Comparison of ENCODE assay signal across 9 cellular contexts in the genomic region with DNA sequence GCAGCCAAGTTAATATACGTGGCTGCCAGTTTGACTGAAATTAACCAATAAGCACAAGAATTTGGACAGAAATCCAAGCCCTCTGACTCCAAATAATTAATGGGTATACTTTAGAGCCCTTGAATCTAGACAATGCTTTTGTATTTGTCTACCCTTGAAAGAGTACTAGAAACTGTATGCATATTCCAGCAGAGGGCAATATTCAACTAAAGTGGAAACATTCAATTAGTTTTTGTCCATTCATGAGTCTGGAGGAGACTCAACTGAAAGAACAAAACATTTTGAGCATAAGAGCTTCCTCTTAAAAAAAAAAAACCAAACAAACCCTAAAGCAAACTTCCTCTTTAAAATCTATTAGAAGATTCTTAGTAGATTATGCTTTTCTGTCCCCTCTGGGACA.
DNase-seq lines count a peak whose midpoint lies in the region; TF ChIP-seq lines count a peak whose summit lies in the region.
"Had no signal": no experiment of that assay in that cellular context is flagged by ENCODE, and none has a peak within 500 bp of the region (broad histone marks: within the 10 kb centered on the region; RNA-seq: fewer than 3 reads in every experiment).

No MANE protein-coding gene starts in this region.

- DNase-seq in NCI-H1105 treated with DMSO at 0.1 percent for 48 hours (lab: John Stamatoyannopoulos, UW), result peak; percentile 68
- no peak for DNase-seq in NCI-H1105 (lab: John Stamatoyannopoulos, UW)
- peak; percentile 46 for DNase-seq in NCI-H748 treated with DMSO at 0.1 percent for 48 hours (lab: John Stamatoyannopoulos, UW)
- DNase-seq in dorsolateral prefrontal cortex, result no peak
- DNase-seq in retinal pigment epithelial cell (ENCODE audit: low read depth), result no peak
- no peak for DNase-seq in stimulated activated CD4-positive, alpha-beta T cell treated with anti-CD3 and anti-CD28 coated beads, Interleukin-4, amount 100 ng/mL, for 4 hours
- no peak for DNase-seq in activated CD4-positive, alpha-beta T cell treated with anti-CD3 and anti-CD28 coated beads for 4 hours
- no peak for DNase-seq in retina
- DNase-seq: NCI-H1048 had no signal

- H3K4me3 ChIP-seq in dorsolateral prefrontal cortex, result no peak overlapping the region
- H3K4me3 ChIP-seq in retinal pigment epithelial cell (ENCODE audit: low read length), result no peak overlapping the region

- H3K27me3 ChIP-seq in dorsolateral prefrontal cortex, result peaks cover 0 to 4% (median 0%) of the 10 kb centered on the region in 45 donors

- H3K27ac ChIP-seq in dorsolateral prefrontal cortex, result no peak overlapping the region

- intact Hi-C loops in dorsolateral prefrontal cortex (cut with DNase I), result no loop called here

- peak in 44 of 56 donors; percentile 13 to 54 (median 34) for TF ChIP-seq CTCF in dorsolateral prefrontal cortex (IDR thresholded peaks at IDR 0.05 in 54 of 56, conservative IDR thresholded peaks at IDR 0.05 in 2 of 56; ENCODE audit: low read depth in 1 of 56, partially characterized antibody in 56 of 56)
- TF ChIP-seq CTCF in retinal pigment epithelial cell (conservative IDR thresholded peaks at IDR 0.05; ENCODE audit: low read depth, low read length), result peak; percentile 39

Comparison
In these comparisons a context has a peak if more than half of its experiments do, and no peak if none do; other contexts are left out.
1. DNase-seq: peak in NCI-H1105 treated with DMSO at 0.1 percent for 48 hours (single experiment) and NCI-H748 treated with DMSO at 0.1 percent for 48 hours (single experiment); none in NCI-H1105 (single experiment), dorsolateral prefrontal cortex (0 of 10), retinal pigment epithelial cell (single experiment), stimulated activated CD4-positive, alpha-beta T cell treated with anti-CD3 and anti-CD28 coated beads, Interleukin-4, amount 100 ng/mL, for 4 hours (0 of 2), activated CD4-positive, alpha-beta T cell treated with anti-CD3 and anti-CD28 coated beads for 4 hours (0 of 2) and retina (single experiment).